In the genomic region with DNA sequence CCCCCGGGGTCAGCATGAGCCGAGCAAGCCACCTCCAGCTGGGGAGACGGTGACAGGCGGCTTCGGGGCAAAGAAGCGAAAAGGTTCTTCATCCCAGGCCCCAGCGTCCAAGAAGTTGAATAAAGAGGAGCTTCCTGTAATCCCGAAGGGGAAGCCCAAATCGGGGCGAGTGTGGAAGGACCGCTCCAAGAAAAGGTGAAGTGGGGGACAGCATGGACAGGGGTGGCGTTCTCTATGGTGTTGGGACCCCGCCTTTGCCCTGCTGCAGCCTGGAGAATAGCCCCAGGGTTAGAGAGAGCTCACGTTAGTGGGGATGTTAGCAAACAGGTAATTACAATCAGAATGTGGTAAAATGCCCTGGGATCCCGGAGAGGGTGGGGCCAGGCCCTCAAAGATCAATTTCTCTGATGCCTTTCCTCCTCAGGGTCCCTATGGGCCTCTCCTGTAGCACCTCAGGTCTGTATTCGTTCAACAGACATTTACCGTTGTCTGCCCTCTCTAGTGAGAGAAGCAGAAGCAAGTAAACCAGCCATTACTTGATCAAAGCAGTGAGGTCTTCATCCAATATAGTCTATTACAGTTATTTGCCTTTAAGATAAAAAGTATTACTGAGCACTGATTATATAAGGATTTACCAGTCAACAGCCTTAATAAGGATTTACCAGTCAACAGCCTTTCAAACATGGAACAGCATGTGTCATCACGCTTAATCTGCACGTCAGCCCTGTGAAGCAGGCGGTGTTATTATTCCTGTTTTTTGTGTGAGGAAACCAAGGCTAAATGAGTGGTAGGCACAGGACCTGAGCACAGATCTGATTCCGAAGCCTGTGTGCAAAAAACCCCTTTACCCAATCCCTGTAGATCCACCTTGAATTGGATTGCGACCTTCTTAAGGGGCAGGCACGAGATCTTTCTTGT, we compare ENCODE assay signal across 8 cellular contexts. TPM values are rescaled to one million over a fixed set of nuclear protein-coding genes. Genes with fewer than 3 reads are reported as not detected.
A peak's percentile ranks its signal among the peaks of the same experiment; 100 is the strongest.
DNase-seq lines count a peak whose midpoint lies in the region; ATAC-seq lines count a peak whose summit lies in the region.

No MANE protein-coding gene starts in this region.

- H3K36me3 Mint-ChIP-seq in activated T-helper 1 cell treated with anti-CD3 and anti-CD28 coated beads, Interleukin-12 subunit alpha, Interleukin-12 subunit beta, Interleukin-2, Interleukin-4 antibody, amounts not matched to agents 30 ng/mL and 10 ng/mL and 1 ng/mL, durations not matched to agents 14 hours and 24 hours and 36 hours (ENCODE audit: low read depth) = peaks cover 12% of the 10 kb centered on the region

- intact Hi-C loops in activated T-helper 1 cell treated with anti-CD3 and anti-CD28 coated beads, Interleukin-12 subunit alpha, Interleukin-12 subunit beta, Interleukin-2, Interleukin-4 antibody, amounts not matched to agents 30 ng/mL and 10 ng/mL and 1 ng/mL, durations not matched to agents 14 hours and 24 hours and 36 hours (cut with micrococcal nuclease) = loop anchor here (1.0 to 2.0 kb wide), 2 partner anchors 56 to 588 kb away; a partner anchor contains a TSS

- peak overlapping the region; percentile 88 for H3K9ac ChIP-seq in iPS-20b (ENCODE audit: low read depth, low read length)

- peaks cover 22% of the 10 kb centered on the region; the same call in 1 of the 2 replicates for H3K36me3 ChIP-seq in iPS-20b (ENCODE audit: insufficient read depth, low read depth, low read length)

- H3K27me3 Mint-ChIP-seq in activated T-helper 1 cell treated with anti-CD3 and anti-CD28 coated beads, Interleukin-12 subunit alpha, Interleukin-12 subunit beta, Interleukin-2, Interleukin-4 antibody, amounts not matched to agents 30 ng/mL and 10 ng/mL and 1 ng/mL, durations not matched to agents 14 hours and 24 hours and 36 hours (ENCODE audit: insufficient read depth) = peaks cover 1% of the 10 kb centered on the region

- DNase-seq in activated CD4-positive, alpha-beta T cell treated with anti-CD3 and anti-CD28 coated beads for 48 hours = peak; percentile 26
- no peak for DNase-seq in activated CD4-positive, alpha-beta T cell treated with anti-CD3 and anti-CD28 coated beads, Interleukin-2, amount 50 U/mL, for 1 hour
- DNase-seq in activated T-helper 1 cell treated with anti-CD3 and anti-CD28 coated beads, Interleukin-12 subunit alpha, Interleukin-12 subunit beta, Interleukin-2, Interleukin-4 antibody, amounts not matched to agents 30 ng/mL and 10 ng/mL and 1 ng/mL, durations not matched to agents 14 hours and 24 hours and 36 hours (ENCODE audit: low spot score) = peak; percentile 5
- peak in 2 of 49 donors; percentile 28 to 36 for DNase-seq in substantia nigra (lab: John Stamatoyannopoulos, UW)
- DNase-seq in stimulated activated CD4-positive, alpha-beta T cell treated with anti-CD3 and anti-CD28 coated beads, Interleukin-4, amount 100 ng/mL, for 24 hours = no peak

- H3K9me3 Mint-ChIP-seq in activated T-helper 1 cell treated with anti-CD3 and anti-CD28 coated beads, Interleukin-12 subunit alpha, Interleukin-12 subunit beta, Interleukin-2, Interleukin-4 antibody, amounts not matched to agents 30 ng/mL and 10 ng/mL and 1 ng/mL, durations not matched to agents 14 hours and 24 hours and 36 hours = no peaks in the 10 kb centered on the region

- peak overlapping the region; percentile 83 for H3K27ac Mint-ChIP-seq in activated T-helper 1 cell treated with anti-CD3 and anti-CD28 coated beads, Interleukin-12 subunit alpha, Interleukin-12 subunit beta, Interleukin-2, Interleukin-4 antibody, amounts not matched to agents 30 ng/mL and 10 ng/mL and 1 ng/mL, durations not matched to agents 14 hours and 24 hours and 36 hours

- H3K27me3 ChIP-seq in iPS-20b (ENCODE audit: insufficient read depth, low read length) = no peaks in the 10 kb centered on the region

- peak overlapping the region; percentile 97 for H3K4me3 ChIP-seq in iPS-20b (ENCODE audit: low read length)

- ATAC-seq in GM19455 (IDR thresholded peaks at IDR 0.05; ENCODE audit: unreplicated experiment) = no peak
- ATAC-seq in HG02973 (IDR thresholded peaks at IDR 0.05; ENCODE audit: unreplicated experiment) = no peak

- H3K27ac ChIP-seq in iPS-20b (ENCODE audit: low read length) (peak overlapping the region; percentile 1), substantia nigra (ENCODE audit: low read depth, low read length, poor library complexity, severe bottlenecking) (peak overlapping the region; percentile 56)

- peaks cover 42% of the 10 kb centered on the region for H3K4me1 Mint-ChIP-seq in activated T-helper 1 cell treated with anti-CD3 and anti-CD28 coated beads, Interleukin-12 subunit alpha, Interleukin-12 subunit beta, Interleukin-2, Interleukin-4 antibody, amounts not matched to agents 30 ng/mL and 10 ng/mL and 1 ng/mL, durations not matched to agents 14 hours and 24 hours and 36 hours (ENCODE audit: low read depth)

- H3K9me3 ChIP-seq in iPS-20b (ENCODE audit: insufficient read depth, low read depth, low read length) = no peaks in the 10 kb centered on the region

- peak overlapping the region; percentile 91 for H3K4me3 Mint-ChIP-seq in activated T-helper 1 cell treated with anti-CD3 and anti-CD28 coated beads, Interleukin-12 subunit alpha, Interleukin-12 subunit beta, Interleukin-2, Interleukin-4 antibody, amounts not matched to agents 30 ng/mL and 10 ng/mL and 1 ng/mL, durations not matched to agents 14 hours and 24 hours and 36 hours

- peaks cover 14% of the 10 kb centered on the region for H3K4me1 ChIP-seq in iPS-20b (ENCODE audit: insufficient read depth, low read length)

RNA-seq across cellular contexts. Expression of a gene that starts 1.0 kb away (rescaled TPM):
- 88.2 and 92.2 TPM in 2 replicates for total RNA-seq in activated T-helper 1 cell treated with anti-CD3 and anti-CD28 coated beads, Interleukin-12 subunit alpha, Interleukin-12 subunit beta, Interleukin-2, Interleukin-4 antibody, amounts not matched to agents 30 ng/mL and 10 ng/mL and 1 ng/mL, durations not matched to agents 14 hours and 24 hours and 36 hours

RNA-seq across cellular contexts. Expression of a gene that starts 12.8 kb away (rescaled TPM):
- 0.10 TPM in 2 replicates for total RNA-seq in activated T-helper 1 cell treated with anti-CD3 and anti-CD28 coated beads, Interleukin-12 subunit alpha, Interleukin-12 subunit beta, Interleukin-2, Interleukin-4 antibody, amounts not matched to agents 30 ng/mL and 10 ng/mL and 1 ng/mL, durations not matched to agents 14 hours and 24 hours and 36 hours

RNA-seq across cellular contexts. Expression of a gene that starts 24.4 kb away (rescaled TPM):
- not detected in 2 replicates for total RNA-seq in activated T-helper 1 cell treated with anti-CD3 and anti-CD28 coated beads, Interleukin-12 subunit alpha, Interleukin-12 subunit beta, Interleukin-2, Interleukin-4 antibody, amounts not matched to agents 30 ng/mL and 10 ng/mL and 1 ng/mL, durations not matched to agents 14 hours and 24 hours and 36 hours

RNA-seq across cellular contexts. Expression of a gene that starts 57.8 kb away (rescaled TPM):
- not detected in 2 replicates for total RNA-seq in activated T-helper 1 cell treated with anti-CD3 and anti-CD28 coated beads, Interleukin-12 subunit alpha, Interleukin-12 subunit beta, Interleukin-2, Interleukin-4 antibody, amounts not matched to agents 30 ng/mL and 10 ng/mL and 1 ng/mL, durations not matched to agents 14 hours and 24 hours and 36 hours

Comparison
In these comparisons a context has a peak if more than half of its experiments do, and no peak if none do; other contexts are left out.
1. DNase-seq: peak in activated CD4-positive, alpha-beta T cell treated with anti-CD3 and anti-CD28 coated beads for 48 hours (single experiment) and activated T-helper 1 cell treated with anti-CD3 and anti-CD28 coated beads, Interleukin-12 subunit alpha, Interleukin-12 subunit beta, Interleukin-2, Interleukin-4 antibody, amounts not matched to agents 30 ng/mL and 10 ng/mL and 1 ng/mL, durations not matched to agents 14 hours and 24 hours and 36 hours (single experiment); none in activated CD4-positive, alpha-beta T cell treated with anti-CD3 and anti-CD28 coated beads, Interleukin-2, amount 50 U/mL, for 1 hour (single experiment) and stimulated activated CD4-positive, alpha-beta T cell treated with anti-CD3 and anti-CD28 coated beads, Interleukin-4, amount 100 ng/mL, for 24 hours (single experiment).